In genomic region chr10:11906714-11907113, GRCh38 we compare ENCODE assay signal across 15 cellular contexts.
"Had no signal": no experiment of that assay in that cellular context is flagged by ENCODE, and none has a peak within 500 bp of the region (broad histone marks: within the 10 kb centered on the region; RNA-seq: fewer than 3 reads in every experiment).

No MANE protein-coding gene starts in this region.

- H3K4me1 Mint-ChIP-seq: activated T-helper 17 cell treated with anti-CD3 and anti-CD28 coated beads, Interleukin-2, amount 50 U/mL, for 72 hours had no signal

- H3K4me3 ChIP-seq: mucosa of descending colon, psoas muscle, right lobe of liver, upper lobe of left lung had no signal

- H3K27me3 ChIP-seq: foreskin keratinocyte, right lobe of liver, upper lobe of left lung had no signal

- DNase-seq: activated CD4-positive, alpha-beta T cell treated with anti-CD3 and anti-CD28 coated beads for 48 hours; activated CD8-positive, alpha-beta T cell treated with anti-CD3 and anti-CD28 coated beads, Interleukin-2, amount 10 ng/mL, durations not matched to agents 7 days and 5 days; activated naive CD4-positive, alpha-beta T cell treated with anti-CD3 and anti-CD28 coated beads, Interleukin-2, amount 50 U/mL, for 16 hours; foreskin keratinocyte; left colon; mammary epithelial cell; mucosa of descending colon; psoas muscle; stimulated activated CD4-positive, alpha-beta T cell treated with anti-CD3 and anti-CD28 coated beads, Interleukin-2, amount 100 ng/mL, for 24 hours; stimulated activated naive CD8-positive, alpha-beta T cell treated with anti-CD3 and anti-CD28 coated beads, Interleukin-15, Interleukin-2, amounts not matched to agents 100 U/mL and 50 U/mL, for 24 hours; upper lobe of left lung had no signal

- H3K4me1 ChIP-seq: foreskin keratinocyte, psoas muscle had no signal

- H3K9me3 Mint-ChIP-seq: activated T-helper 17 cell treated with anti-CD3 and anti-CD28 coated beads, Interleukin-2, amount 50 U/mL, for 72 hours; nephron had no signal

- ATAC-seq: activated CD8-positive, alpha-beta T cell treated with anti-CD3 and anti-CD28 coated beads, Interleukin-2, amount 10 ng/mL, durations not matched to agents 7 days and 5 days; activated T-helper 17 cell treated with anti-CD3 and anti-CD28 coated beads, Interleukin-2, amount 50 U/mL, for 72 hours; foreskin keratinocyte; left colon; mucosa of descending colon; psoas muscle; right lobe of liver; stimulated activated naive CD8-positive, alpha-beta T cell treated with anti-CD3 and anti-CD28 coated beads, Interleukin-15, Interleukin-2, amounts not matched to agents 100 U/mL and 50 U/mL, for 24 hours had no signal

- H3K27ac ChIP-seq: foreskin keratinocyte, psoas muscle, right lobe of liver, upper lobe of left lung, VCaP had no signal

- H3K27ac Mint-ChIP-seq: activated CD8-positive, alpha-beta T cell treated with anti-CD3 and anti-CD28 coated beads, Interleukin-2, amount 10 ng/mL, durations not matched to agents 7 days and 5 days; activated T-helper 17 cell treated with anti-CD3 and anti-CD28 coated beads, Interleukin-2, amount 50 U/mL, for 72 hours; nephron had no signal

- H3K36me3 ChIP-seq: right lobe of liver, upper lobe of left lung had no signal

- H3K4me3 Mint-ChIP-seq: activated CD8-positive, alpha-beta T cell treated with anti-CD3 and anti-CD28 coated beads, Interleukin-2, amount 10 ng/mL, durations not matched to agents 7 days and 5 days; activated T-helper 17 cell treated with anti-CD3 and anti-CD28 coated beads, Interleukin-2, amount 50 U/mL, for 72 hours; nephron had no signal

- H3K9me3 ChIP-seq: mucosa of descending colon, psoas muscle, right lobe of liver, upper lobe of left lung had no signal
